In the genomic region with DNA sequence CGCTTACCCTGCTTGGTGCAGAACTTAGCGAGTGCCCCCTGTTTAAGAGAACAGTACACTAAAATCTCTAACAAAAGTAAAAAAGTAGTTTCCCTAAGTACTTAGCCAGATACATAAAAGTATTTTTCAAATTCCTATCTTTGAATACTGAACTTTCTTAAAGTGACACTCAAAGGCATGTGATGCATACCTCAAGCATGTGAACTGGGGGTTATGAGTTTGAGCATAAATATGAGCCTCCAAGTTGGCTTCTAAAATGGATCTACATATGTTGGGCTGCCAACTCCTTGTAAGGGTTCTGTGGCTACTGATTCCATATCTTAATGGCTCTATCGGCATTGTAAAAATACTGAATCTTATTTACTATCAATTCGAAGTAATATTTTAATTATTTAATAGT, we compare ENCODE assay signal across 16 cellular contexts. TPM values are rescaled to one million over a fixed set of nuclear protein-coding genes. Genes with fewer than 3 reads are reported as not detected.
DNase-seq lines count a peak whose midpoint lies in the region; ATAC-seq, FAIRE-seq and TF ChIP-seq lines count a peak whose summit lies in the region.
"Had no signal": no experiment of that assay in that cellular context is flagged by ENCODE, and none has a peak within 500 bp of the region (broad histone marks: within the 10 kb centered on the region; RNA-seq: fewer than 3 reads in every experiment).

No MANE protein-coding gene starts in this region.

- H3K9ac ChIP-seq in IMR-90 (ENCODE audit: low read depth, low read length): no peak overlapping the region; the same call in 1 of the 2 replicates
- H3K9ac ChIP-seq in kidney (ENCODE audit: low read length in 2 of 2): no peak overlapping the region

- no peak overlapping the region; the same call in 1 of the 2 replicates for H3K18ac ChIP-seq in IMR-90 (ENCODE audit: low read depth, low read length)

- H2BK120ac ChIP-seq in IMR-90 (ENCODE audit: low read depth, low read length): peak overlapping the region; percentile 77

- 0 out of 2 replicates have a peak overlapping the region, but pooled peaks have one; percentile 51 for H2AK5ac ChIP-seq in IMR-90 (ENCODE audit: low read depth, low read length)

- H2AFZ ChIP-seq in IMR-90 (replicated peaks; ENCODE audit: low read length, poor library complexity): peak overlapping the region; percentile 57

- peak overlapping the region; percentile 89 for H3K14ac ChIP-seq in IMR-90 (replicated peaks; ENCODE audit: low read depth, low read length)

- peak overlapping the region; percentile 76 for H2BK5ac ChIP-seq in IMR-90 (ENCODE audit: low read depth, low read length, poor library complexity, severe bottlenecking)

- peak overlapping the region in 1 of 2 experiments; percentile 90 for H4K8ac ChIP-seq in IMR-90 (ENCODE audit: low read depth in 2 of 2, low read length in 2 of 2)

- H4K91ac ChIP-seq in IMR-90 (ENCODE audit: insufficient read depth, low read depth, low read length): peak overlapping the region; percentile 43; the same call in 1 of the 2 replicates

- peak overlapping the region; percentile 88 for H3K4ac ChIP-seq in IMR-90 (ENCODE audit: low read depth, low read length)

- H3K27ac Mint-ChIP-seq in neural crest cell (ENCODE audit: unreplicated experiment) (peak overlapping the region; percentile 54), CD14-positive monocyte (peak overlapping the region in 2 of 7 donors; percentile 10 to 36)

- 0 out of 2 replicates have a peak, but pooled peaks cover 9% of the 10 kb centered on the region for H3K9me1 ChIP-seq in IMR-90 (ENCODE audit: insufficient read depth, low read length)

- dilution Hi-C loops in IMR-90 (cut with HindIII; ENCODE audit: low sequenced_read_pairs, unreplicated experiment): no loop called here

- H3K4me1 Mint-ChIP-seq in neural crest cell (peaks cover 32% of the 10 kb centered on the region), CD14-positive monocyte (peaks cover 35% of the 10 kb centered on the region)

- H2AK9ac ChIP-seq in IMR-90 (replicated peaks; ENCODE audit: low read depth, low read length, poor library complexity): no peak overlapping the region

- H3K9me3 Mint-ChIP-seq in neural crest cell (no peaks in the 10 kb centered on the region), CD14-positive monocyte (peaks cover 0 to 2% (median 0%) of the 10 kb centered on the region in 7 donors)

- no TSS peak for BruUV-seq in IMR-90 (replicated peaks; lab: Mats Ljungman, UMichigan)

- H3K36me3 ChIP-seq in BJ (ENCODE audit: control insufficient read depth, insufficient read depth, low read length): peaks cover 1% of the 10 kb centered on the region; the same call in 1 of the 2 replicates
- H3K36me3 ChIP-seq in IMR-90 (ENCODE audit: control insufficient read depth, insufficient read depth, low read length): no peaks in the 10 kb centered on the region
- no peaks in the 10 kb centered on the region for H3K36me3 ChIP-seq in effector memory CD4-positive, alpha-beta T cell (ENCODE audit: control insufficient read depth, insufficient read depth, low read length)
- H3K36me3 ChIP-seq in kidney (ENCODE audit: control insufficient read depth in 1 of 2, insufficient read depth in 2 of 2, low read length in 2 of 2): no peaks in the 10 kb centered on the region
- H3K36me3 ChIP-seq: pancreas, thoracic aorta had no signal

- H3K4me3 ChIP-seq in BJ (ENCODE audit: low read depth, low read length) (no peak overlapping the region), IMR-90 (ENCODE audit: insufficient read depth, low read depth, low read length) (no peak overlapping the region), kidney (ENCODE audit: low read length in 2 of 2) (no peak overlapping the region)
- no peak overlapping the region for H3K4me3 ChIP-seq in effector memory CD4-positive, alpha-beta T cell (ENCODE audit: insufficient read depth, low read depth, low read length, poor library complexity, severe bottlenecking)
- H3K4me3 ChIP-seq: pancreas, thoracic aorta had no signal

- peak overlapping the region; percentile 82; the same call in 1 of the 2 replicates for H3K23ac ChIP-seq in IMR-90 (ENCODE audit: low read depth, low read length)

- 0 out of 3 replicates have a peak overlapping the region, but pooled peaks have one; percentile 38 for H2BK15ac ChIP-seq in IMR-90 (ENCODE audit: low read depth, low read length)

- peak overlapping the region; percentile 38; the same call in 1 of the 2 replicates for H2BK20ac ChIP-seq in IMR-90 (ENCODE audit: low read depth, low read length)

- TF ChIP-seq CTCF in BJ (IDR thresholded peaks at IDR 0.05; ENCODE audit: insufficient read depth, low read depth, low read length): no peak
- no peak for TF ChIP-seq CTCF in IMR-90 (conservative IDR thresholded peaks at IDR 0.05; ENCODE audit: low read depth, low read length)
- no peak for TF ChIP-seq CTCF in neural crest cell (conservative IDR thresholded peaks at IDR 0.05)
- no peak for TF ChIP-seq CTCF in kidney (IDR thresholded peaks at IDR 0.05; ENCODE audit: borderline replicate concordance, extremely low read depth, insufficient read depth)
- no peak for TF ChIP-seq CTCF in CD14-positive monocyte (IDR thresholded peaks at IDR 0.05)

- peaks cover 10% of the 10 kb centered on the region for H4K20me1 ChIP-seq in IMR-90 (ENCODE audit: insufficient read depth, low read length)

- peaks cover 26 to 58% of the 10 kb centered on the region in 2 experiments for H3K79me1 ChIP-seq in IMR-90 (ENCODE audit: low read depth in 1 of 2, low read length in 2 of 2)

- in situ Hi-C loops in IMR-90 (cut with MboI; ENCODE audit: low sequenced_read_pairs): no loop called here

- peak overlapping the region; percentile 20 for H3K4me2 ChIP-seq in IMR-90 (ENCODE audit: low read depth, low read length)

- H3K9me3 ChIP-seq in IMR-90 (ENCODE audit: control insufficient read depth, insufficient read depth, low read length) (no peaks in the 10 kb centered on the region), kidney (ENCODE audit: control insufficient read depth in 1 of 2, low read length in 2 of 2) (no peaks in the 10 kb centered on the region)
- no peaks in the 10 kb centered on the region for H3K9me3 ChIP-seq in effector memory CD4-positive, alpha-beta T cell (ENCODE audit: control insufficient read depth, low read length)
- H3K9me3 ChIP-seq: pancreas, thoracic aorta had no signal

- no peak for TF ChIP-seq POLR2A in IMR-90 (IDR thresholded peaks at IDR 0.05; ENCODE audit: low read depth, low read length)

- intact Hi-C loops in IMR-90 (cut with micrococcal nuclease): no loop called here
- intact Hi-C loops in kidney (cut with DNase I): no loop called here
- intact Hi-C loops in CD14-positive monocyte (cut with micrococcal nuclease): no loop called here

- DNase-seq in BJ (ENCODE audit: low read depth): peak; percentile 15
- DNase-seq in IMR-90: peak; percentile 86
- DNase-seq in effector memory CD4-positive, alpha-beta T cell: no peak
- DNase-seq in neural crest cell (ENCODE audit: low read depth, low spot score): no peak
- no peak for DNase-seq in T-helper 9 cell
- DNase-seq in kidney: no peak
- no peak for DNase-seq in CD14-positive monocyte (ENCODE audit: low spot score)
- DNase-seq: Calu3, NCI-H82, pancreas had no signal

- peak overlapping the region; percentile 61 for H3K4me3 Mint-ChIP-seq in neural crest cell
- H3K4me3 Mint-ChIP-seq in CD14-positive monocyte: no peak overlapping the region

- no peak for TF ChIP-seq RAD21 in IMR-90 (IDR thresholded peaks at IDR 0.05; ENCODE audit: low read length)

- peak overlapping the region; percentile 50 for H3K56ac ChIP-seq in IMR-90 (ENCODE audit: extremely low read depth, insufficient read depth, low read length)

- H3K4me1 ChIP-seq in IMR-90 (ENCODE audit: control insufficient read depth, insufficient read depth, low read length) (peaks cover 7% of the 10 kb centered on the region), kidney (ENCODE audit: control insufficient read depth in 1 of 2, insufficient read depth in 1 of 2, low read depth in 1 of 2, low read length in 2 of 2) (peaks cover 8 to 16% of the 10 kb centered on the region in 2 donors)
- peaks cover 23% of the 10 kb centered on the region for H3K4me1 ChIP-seq in effector memory CD4-positive, alpha-beta T cell (ENCODE audit: control insufficient read depth, insufficient read depth, low read length, poor library complexity, severe bottlenecking)

- CTCF ChIA-PET in BJ (lab: Yijun Ruan, JAX) (no interaction called here), IMR-90 (lab: Yijun Ruan, JAX) (no interaction called here)

- H3K27ac ChIP-seq in IMR-90 (ENCODE audit: insufficient read depth, low read length): peak overlapping the region; percentile 70; the same call in 1 of the 2 replicates
- peak overlapping the region; percentile 15 for H3K27ac ChIP-seq in effector memory CD4-positive, alpha-beta T cell (ENCODE audit: insufficient read depth, low read length, poor library complexity, severe bottlenecking)
- no peak overlapping the region for H3K27ac ChIP-seq in kidney (ENCODE audit: low read depth in 2 of 2, low read length in 2 of 2)
- H3K27ac ChIP-seq: HL-60, pancreas had no signal

- peak overlapping the region; percentile 1 for H4K5ac ChIP-seq in IMR-90 (ENCODE audit: low read depth, low read length)

- no peak for ATAC-seq in IMR-90 (ENCODE audit: low read depth)
- no peak for ATAC-seq in HG03354 (IDR thresholded peaks at IDR 0.05; ENCODE audit: poor library complexity, severe bottlenecking, unreplicated experiment)
- ATAC-seq: GM12878, pancreas had no signal

- no peaks in the 10 kb centered on the region for H3K27me3 ChIP-seq in BJ (ENCODE audit: control insufficient read depth, insufficient read depth, low read length)
- H3K27me3 ChIP-seq in IMR-90 (ENCODE audit: control insufficient read depth, insufficient read depth, low read length): no peaks in the 10 kb centered on the region
- H3K27me3 ChIP-seq in effector memory CD4-positive, alpha-beta T cell (replicated peaks; ENCODE audit: control insufficient read depth, insufficient read depth, low read length, poor library complexity, severe bottlenecking): no peaks in the 10 kb centered on the region
- H3K27me3 ChIP-seq: pancreas had no signal

- POLR2A ChIA-PET in BJ (lab: Charles Lee): no interaction called here
- POLR2A ChIA-PET in IMR-90 (lab: Charles Lee; ENCODE audit: unreplicated experiment): no interaction called here

- no CpG with 5 or more reads among the region's 4 CpGs for WGBS in IMR-90 (ENCODE audit: extremely low coverage in 2 of 2, insufficient read length in 1 of 2), 2 experiments

- H3K27me3 Mint-ChIP-seq in neural crest cell (ENCODE audit: low read depth) (no peaks in the 10 kb centered on the region), CD14-positive monocyte (ENCODE audit: low read depth in 3 of 3) (no peaks in the 10 kb centered on the region)

- no peak for FAIRE-seq in kidney (lab: Jason Lieb, UNC)
- FAIRE-seq: endothelial cell of umbilical vein, GM12878, islet of Langerhans, pancreas had no signal

- no peaks in the 10 kb centered on the region for H3K36me3 Mint-ChIP-seq in neural crest cell (ENCODE audit: low read depth)
- peaks cover 12 to 23% of the 10 kb centered on the region in 2 donors for H3K36me3 Mint-ChIP-seq in CD14-positive monocyte

RNA-seq across cellular contexts. Expression of gene ZBTB2, which starts 3.8 kb away (rescaled TPM):
- polyA plus RNA-seq in BJ (2011; rRNA removed) (14.5 and 14.7 TPM in 2 replicates), IMR-90 (2012; rRNA removed) (17.7 and 17.8 TPM in 2 replicates), kidney (ENCODE audit: insufficient read depth, low read depth, low replicate concordance) (6.0 TPM), CD14-positive monocyte (1 to 10 TPM; 7.2 to 9.6 TPM)
- 11.3 and 18.7 TPM in 2 replicates for polyA minus RNA-seq in BJ (2011; rRNA and poly(A)+ RNA removed)
- total RNA-seq in IMR-90 (2012; rRNA removed) (11.7 and 11.8 TPM in 2 replicates), neural crest cell (17.5 and 17.7 TPM in 2 replicates), kidney (11.2 TPM)
- 4.3 and 9.6 TPM in 2 replicates for polyA plus RNA-seq in IMR-90 (2012; cell fraction: cytosol; rRNA removed)
- polyA plus RNA-seq in IMR-90 (2012; cell fraction: nucleus; rRNA removed; ENCODE audit: low replicate concordance): 5.6 and 10.9 TPM in 2 replicates

Comparison
In these comparisons a context has a peak if more than half of its experiments do, and no peak if none do; other contexts are left out.
1. DNase-seq: peak in BJ (single experiment) and IMR-90 (single experiment); none in effector memory CD4-positive, alpha-beta T cell (0 of 3), neural crest cell (single experiment), T-helper 9 cell (single experiment), kidney (single experiment) and CD14-positive monocyte (single experiment).
2. H3K27ac ChIP-seq: peak in IMR-90 (single experiment) and effector memory CD4-positive, alpha-beta T cell (single experiment); none in kidney (0 of 2).